10 cellular contexts compared by ENCODE assay signal in the genomic region with DNA sequence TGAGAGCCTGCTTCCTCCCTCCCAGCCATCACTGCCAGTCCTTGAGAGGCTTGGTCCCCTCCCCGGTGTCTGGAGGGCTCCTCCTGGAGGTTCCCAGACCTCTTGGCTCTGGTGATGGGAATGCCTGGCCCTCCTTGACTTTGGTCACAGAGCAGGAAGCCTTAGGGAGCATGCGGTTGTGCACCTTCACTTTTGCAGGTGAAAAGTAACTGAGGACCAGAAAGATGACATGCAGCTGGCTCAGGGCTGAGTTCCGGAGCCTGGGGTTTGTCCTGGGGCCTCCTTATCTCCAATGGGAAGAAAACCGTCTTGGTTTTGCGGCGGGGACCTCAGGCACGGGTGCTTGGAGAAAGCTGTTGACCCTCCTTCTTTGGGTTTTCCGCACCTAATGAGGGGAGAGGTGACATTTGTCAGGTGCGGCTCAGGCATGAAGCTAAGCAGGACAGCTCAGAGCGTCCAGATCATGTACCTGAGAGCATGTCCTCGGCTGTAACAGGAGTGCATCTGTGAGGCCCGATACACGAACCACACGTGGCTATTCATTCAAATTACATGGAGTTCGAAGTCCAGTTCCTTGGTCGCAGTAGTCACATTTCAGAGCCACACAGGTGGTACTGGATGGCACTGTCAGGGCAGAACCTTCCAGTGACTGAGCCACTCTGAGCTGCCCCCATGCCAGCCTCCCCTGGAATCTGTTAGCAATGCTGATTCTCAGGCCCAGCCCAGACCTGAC. TPM values are rescaled to one million over a fixed set of nuclear protein-coding genes. Genes with fewer than 3 reads are reported as not detected.
A peak's percentile ranks its signal among the peaks of the same experiment; 100 is the strongest.
DNase-seq lines count a peak whose midpoint lies in the region; ATAC-seq, FAIRE-seq and TF ChIP-seq lines count a peak whose summit lies in the region.
"Had no signal": no experiment of that assay in that cellular context is flagged by ENCODE, and none has a peak within 500 bp of the region (broad histone marks: within the 10 kb centered on the region; RNA-seq: fewer than 3 reads in every experiment).

No MANE protein-coding gene starts in this region.

- WGBS in pancreas, 2 donors, result 54 to 59% methylated on average over 16 of the region's 16 CpGs

- peaks cover 42% of the 10 kb centered on the region for H3K4me1 ChIP-seq in CD8-positive, alpha-beta memory T cell (ENCODE audit: insufficient read depth, low read length)
- H3K4me1 ChIP-seq in effector memory CD4-positive, alpha-beta T cell (ENCODE audit: control insufficient read depth, insufficient read depth, low read length, poor library complexity, severe bottlenecking), result peaks cover 32% of the 10 kb centered on the region
- H3K4me1 ChIP-seq in pancreas, result no peaks in the 10 kb centered on the region

- intact Hi-C loops in pancreas (cut with DNase I), result loop anchor here in 1 of 3 donors (10.0 kb wide), 1 partner anchor 94 kb away; no protein-coding TSS in a partner anchor

- CTCF ChIA-PET in CD8-positive, alpha-beta memory T cell (lab: Charles Lee), result interaction anchor here (0.6 to 2.2 kb wide), 2 partner anchors 8 to 78 kb away, joined by 3 to 6 read pairs; no protein-coding TSS in a partner anchor

- in situ Hi-C loops in G401 (cut with HindIII; ENCODE audit: low sequenced_read_pairs), result no loop called here

- peak overlapping the region; percentile 84 to 96 (median 94) for H3K4me3 Mint-ChIP-seq in CD8-positive, alpha-beta memory T cell
- H3K4me3 Mint-ChIP-seq: neural crest cell had no signal

- peaks cover 6 to 33% (median 6%) of the 10 kb centered on the region in 3 donors for H3K36me3 Mint-ChIP-seq in CD8-positive, alpha-beta memory T cell

- peak overlapping the region; percentile 98 for H3K27ac ChIP-seq in CD8-positive, alpha-beta memory T cell (ENCODE audit: low read depth, low read length)
- peak overlapping the region; percentile 99 for H3K27ac ChIP-seq in effector memory CD4-positive, alpha-beta T cell (ENCODE audit: insufficient read depth, low read length, poor library complexity, severe bottlenecking)
- H3K27ac ChIP-seq in pancreas, result peak overlapping the region; percentile 10 to 65 (median 40)

- H3K27me3 Mint-ChIP-seq in CD8-positive, alpha-beta memory T cell, result peaks cover 0 to 7% of the 10 kb centered on the region in 2 donors

- H3K27me3 ChIP-seq in CD8-positive, alpha-beta memory T cell (ENCODE audit: insufficient read depth, low read length, poor library complexity, severe bottlenecking), result no peaks in the 10 kb centered on the region
- no peaks in the 10 kb centered on the region for H3K27me3 ChIP-seq in effector memory CD4-positive, alpha-beta T cell (replicated peaks; ENCODE audit: control insufficient read depth, insufficient read depth, low read length, poor library complexity, severe bottlenecking)
- no peaks in the 10 kb centered on the region for H3K27me3 ChIP-seq in pancreas

- no peak for DNase-seq in CD8-positive, alpha-beta memory T cell
- no peak for DNase-seq in effector memory CD4-positive, alpha-beta T cell
- DNase-seq in pancreas (peak in 2 of 6 donors; percentile 42 to 49), G401 (ENCODE audit: low spot score) (no peak), HUDEP-2 (lab: John Stamatoyannopoulos, UW; ENCODE audit: unreplicated experiment in 76 of 76) (no peak)
- DNase-seq: NCI-H1694 had no signal

- POLR2A ChIA-PET in CD8-positive, alpha-beta memory T cell (lab: Charles Lee), result interaction anchor here (1.2 to 3.5 kb wide), 3 partner anchors 10 to 65 kb away, joined by 6 to 19 read pairs (median 11); a partner anchor contains a TSS

- H3K36me3 ChIP-seq in CD8-positive, alpha-beta memory T cell (ENCODE audit: insufficient read depth, low read length), result no peaks in the 10 kb centered on the region
- peaks cover 12% of the 10 kb centered on the region for H3K36me3 ChIP-seq in effector memory CD4-positive, alpha-beta T cell (ENCODE audit: control insufficient read depth, insufficient read depth, low read length)
- H3K36me3 ChIP-seq in pancreas, result no peaks in the 10 kb centered on the region

- no peak for TF ChIP-seq CTCF in pancreas (IDR thresholded peaks at IDR 0.05)

- FAIRE-seq in pancreas (lab: Jason Lieb, UNC), result no peak

- H3K9me3 ChIP-seq in CD8-positive, alpha-beta memory T cell (ENCODE audit: low read length), result no peaks in the 10 kb centered on the region
- H3K9me3 ChIP-seq in effector memory CD4-positive, alpha-beta T cell (ENCODE audit: control insufficient read depth, low read length), result no peaks in the 10 kb centered on the region
- H3K9me3 ChIP-seq in pancreas, result no peaks in the 10 kb centered on the region

- ATAC-seq in HG02943 (IDR thresholded peaks at IDR 0.05; ENCODE audit: low read depth, unreplicated experiment) (peak; percentile 30), pancreas (no peak), HG03108 (IDR thresholded peaks at IDR 0.05; ENCODE audit: unreplicated experiment) (no peak), GM21381 (IDR thresholded peaks at IDR 0.05; ENCODE audit: unreplicated experiment) (no peak)

- peak overlapping the region; percentile 98 to 100 (median 99) for H3K27ac Mint-ChIP-seq in CD8-positive, alpha-beta memory T cell

- H3K4me1 Mint-ChIP-seq in CD8-positive, alpha-beta memory T cell, result peaks cover 33 to 55% (median 48%) of the 10 kb centered on the region in 3 donors

- peak overlapping the region; percentile 91 for H3K4me3 ChIP-seq in CD8-positive, alpha-beta memory T cell (ENCODE audit: low read length)
- H3K4me3 ChIP-seq in effector memory CD4-positive, alpha-beta T cell (ENCODE audit: insufficient read depth, low read depth, low read length, poor library complexity, severe bottlenecking), result peak overlapping the region; percentile 57
- peak overlapping the region in 1 of 4 donors; percentile 19 for H3K4me3 ChIP-seq in pancreas

- peaks cover 0 to 2% (median 0%) of the 10 kb centered on the region in 5 donors for H3K9me3 Mint-ChIP-seq in CD8-positive, alpha-beta memory T cell
- H3K9me3 Mint-ChIP-seq: neural crest cell had no signal

RNA-seq across cellular contexts. Expression of a gene that starts 0.6 kb away (rescaled TPM):
- 10 to 100 TPM; 13.2 to 17.1 TPM for total RNA-seq in CD8-positive, alpha-beta memory T cell
- polyA plus RNA-seq in CD8-positive, alpha-beta memory T cell, result 37.2 TPM
- 1 to 10 TPM; 2.0 to 5.4 (median 4.5) TPM for total RNA-seq in pancreas
- 1 to 10 TPM; 3.2 to 3.3 TPM for polyA plus RNA-seq in pancreas
- total RNA-seq in G401 (2014; rRNA removed; shearing (Covaris generic)), result not detected in 2 replicates
- total RNA-seq: neural crest cell had no signal

RNA-seq across cellular contexts. Expression of a gene that starts 44.6 kb away (rescaled TPM):
- not detected for total RNA-seq in CD8-positive, alpha-beta memory T cell
- not detected for polyA plus RNA-seq in CD8-positive, alpha-beta memory T cell
- total RNA-seq in pancreas, result 100 to 1,000 TPM in 4 of 6 donors, 10 to 100 TPM in 2; 80.5 to 142 (median 112) TPM
- 100 to 1,000 TPM in 1 of 2 donors, 10 to 100 TPM in 1; 71.9 to 107 TPM for polyA plus RNA-seq in pancreas
- not detected in 2 replicates for total RNA-seq in G401 (2014; rRNA removed; shearing (Covaris generic))

Comparison
In these comparisons a context has a peak if more than half of its experiments do, and no peak if none do; other contexts are left out.
1. H3K27ac ChIP-seq: peak in every context shown above with its lines; median percentile 99 in effector memory CD4-positive, alpha-beta T cell; 98 in CD8-positive, alpha-beta memory T cell; 40 in pancreas.
2. RNA of a gene that starts 44.6 kb away (total RNA-seq): 80.5 to 142 TPM in pancreas; not detected in CD8-positive, alpha-beta memory T cell and not detected in G401; every median in the first group is over 10 times any median in the second.